ENCODE assay signal across 1 cellular context in genomic region chr7:30770936-30771858, GRCh38.
TF ChIP-seq lines count a peak whose summit lies in the region.

Gene MINDY4 (plus strand): TSS chr7:30771417. CDS start chr7:30771494, 77 bp downstream.

TF ChIP-seq in HEK293, 187 proteins besides CTCF, POLR2A, EP300 and RAD21 (continued from another document):
- TF ChIP-seq PRDM10 (tag by site-specific recombination; IDR thresholded peaks at IDR 0.05) (peak; percentile 73), ZNF488 (tag by site-specific recombination; IDR thresholded peaks at IDR 0.05) (no peak), ZNF26 (tag by site-specific recombination; IDR thresholded peaks at IDR 0.05) (no peak), ZNF184 (tag by site-specific recombination; IDR thresholded peaks at IDR 0.05) (no peak), IKZF3 (tag by site-specific recombination; IDR thresholded peaks at IDR 0.05) (no peak), OSR2 (tag by site-specific recombination; IDR thresholded peaks at IDR 0.05) (no peak), BCL6B (tag by site-specific recombination; IDR thresholded peaks at IDR 0.05) (no peak), TCF7L2 (IDR thresholded peaks at IDR 0.05; ENCODE audit: borderline replicate concordance, low read depth, low read length) (no peak), ZNF654 (tag by site-specific recombination; IDR thresholded peaks at IDR 0.05; ENCODE audit: low read depth) (no peak), ZBTB26 (tag by site-specific recombination; optimal IDR thresholded peaks at IDR 0.05) (peak; percentile 64), ZNF768 (tag by site-specific recombination; IDR thresholded peaks at IDR 0.05) (no peak), ZNF629 (tag by site-specific recombination; IDR thresholded peaks at IDR 0.05) (no peak), ZNF175 (tag by site-specific recombination; IDR thresholded peaks at IDR 0.05) (no peak), EGR2 (tag by site-specific recombination; IDR thresholded peaks at IDR 0.05; ENCODE audit: low read depth) (no peak), MYNN (tag by site-specific recombination; IDR thresholded peaks at IDR 0.05; ENCODE audit: borderline replicate concordance) (no peak), ZSCAN30 (tag by site-specific recombination; IDR thresholded peaks at IDR 0.05) (no peak), ZFP69B (tag by site-specific recombination; IDR thresholded peaks at IDR 0.05) (no peak), ZNF639 (tag by site-specific recombination; IDR thresholded peaks at IDR 0.05) (no peak), ZNF792 (tag by site-specific recombination; IDR thresholded peaks at IDR 0.05) (no peak), ZNF155 (tag by site-specific recombination; IDR thresholded peaks at IDR 0.05) (no peak), SCRT1 (tag by site-specific recombination; IDR thresholded peaks at IDR 0.05; ENCODE audit: borderline replicate concordance) (no peak), SETDB1 (IDR thresholded peaks at IDR 0.05; ENCODE audit: insufficient read length, low read length) (no peak), ZNF341 (tag by site-specific recombination; IDR thresholded peaks at IDR 0.05; ENCODE audit: low read depth) (peak; percentile 48), ZNF394 (tag by site-specific recombination; IDR thresholded peaks at IDR 0.05; ENCODE audit: borderline replicate concordance) (no peak)
